ENCODE assay signal across 1 cellular context in genomic region chr7:77699056-77699455, GRCh38.
TF ChIP-seq lines count a peak whose summit lies in the region.

No MANE protein-coding gene starts in this region.

TF ChIP-seq in GM12878, 131 proteins besides CTCF, POLR2A, EP300 and RAD21 (continued from another document and continues in another):
- peak; percentile 23; the same call in 1 of the 2 replicates for TF ChIP-seq PKNOX1 (IDR thresholded peaks at IDR 0.05)
- TF ChIP-seq YBX1 (IDR thresholded peaks at IDR 0.05), result no peak
- TF ChIP-seq CEBPB (IDR thresholded peaks at IDR 0.05; ENCODE audit: borderline replicate concordance in 1 of 2, low read depth in 2 of 2, low read length in 2 of 2), result no peak
- no peak for TF ChIP-seq ZBED1 (IDR thresholded peaks at IDR 0.05; ENCODE audit: borderline replicate concordance)
- no peak for TF ChIP-seq NR2C2 (IDR thresholded peaks at IDR 0.05; ENCODE audit: borderline replicate concordance, control insufficient read depth, insufficient read length, low read depth)
- TF ChIP-seq SMAD5 (IDR thresholded peaks at IDR 0.05; ENCODE audit: low read depth), result no peak
- TF ChIP-seq NR2F1 (conservative IDR thresholded peaks at IDR 0.05), result 0 out of 2 replicates have a peak, but pooled peaks have one; percentile 34
- TF ChIP-seq CHD4 (IDR thresholded peaks at IDR 0.05), result no peak
- no peak for TF ChIP-seq WRNIP1 (IDR thresholded peaks at IDR 0.05; ENCODE audit: borderline replicate concordance, low read depth, low read length)
- TF ChIP-seq MXI1 (IDR thresholded peaks at IDR 0.05; ENCODE audit: low read depth, low read length), result no peak
- TF ChIP-seq ZBTB33 (IDR thresholded peaks at IDR 0.05), result no peak
- TF ChIP-seq KLF5 (IDR thresholded peaks at IDR 0.05; ENCODE audit: partially characterized antibody), result no peak
- no peak; the same call in 1 of the 2 replicates for TF ChIP-seq BACH1 (IDR thresholded peaks at IDR 0.05; ENCODE audit: borderline replicate concordance)
- TF ChIP-seq PAX5 (IDR thresholded peaks at IDR 0.05; ENCODE audit: borderline replicate concordance, low read depth, low read length), result peak; percentile 94
- TF ChIP-seq ZNF207 (IDR thresholded peaks at IDR 0.05; ENCODE audit: borderline replicate concordance), result no peak
- TF ChIP-seq POLR2AphosphoS5 (IDR thresholded peaks at IDR 0.05; ENCODE audit: low read length), result no peak; the same call in 1 of the 2 replicates
- no peak for TF ChIP-seq HCFC1 (IDR thresholded peaks at IDR 0.05; ENCODE audit: low read length)
- no peak for TF ChIP-seq CHD2 (IDR thresholded peaks at IDR 0.05; ENCODE audit: borderline replicate concordance, low read depth, low read length)
- TF ChIP-seq USF2 (IDR thresholded peaks at IDR 0.05; ENCODE audit: borderline replicate concordance, low read depth, low read length), result no peak
- 0 out of 2 replicates have a peak, but pooled peaks have one; percentile 15 for TF ChIP-seq EED (IDR thresholded peaks at IDR 0.05; ENCODE audit: low read depth)
- TF ChIP-seq SIN3A (IDR thresholded peaks at IDR 0.05; ENCODE audit: low read depth, low read length), result no peak
- no peak for TF ChIP-seq ZZZ3 (IDR thresholded peaks at IDR 0.05; ENCODE audit: control insufficient read depth, insufficient read length, low read depth)
- no peak for TF ChIP-seq HDGF (IDR thresholded peaks at IDR 0.05)
- no peak for TF ChIP-seq MYC (IDR thresholded peaks at IDR 0.05; ENCODE audit: insufficient read depth, insufficient read length, insufficient replicate concordance, low read length, severe bottlenecking)
- TF ChIP-seq YY1 (IDR thresholded peaks at IDR 0.05; ENCODE audit: low read depth, low read length), result no peak
- no peak for TF ChIP-seq CBX5 (IDR thresholded peaks at IDR 0.05; ENCODE audit: low read depth)
- no peak for TF ChIP-seq EGR1 (IDR thresholded peaks at IDR 0.05; ENCODE audit: borderline replicate concordance in 1 of 2, low read depth in 2 of 2, low read length in 2 of 2)
- no peak for TF ChIP-seq BCLAF1 (IDR thresholded peaks at IDR 0.05)
- TF ChIP-seq SMAD1 (IDR thresholded peaks at IDR 0.05; ENCODE audit: low read depth, partially characterized antibody), result no peak
- no peak for TF ChIP-seq TAF1 (IDR thresholded peaks at IDR 0.05; ENCODE audit: borderline replicate concordance, low read depth, low read length)
- TF ChIP-seq SPI1 (IDR thresholded peaks at IDR 0.05; ENCODE audit: borderline replicate concordance, insufficient read depth, low read depth, low read length), result no peak
- no peak for TF ChIP-seq ASH2L (IDR thresholded peaks at IDR 0.05; ENCODE audit: borderline replicate concordance, low read depth)
- no peak for TF ChIP-seq SIX5 (IDR thresholded peaks at IDR 0.05; ENCODE audit: low read depth, low read length, severe bottlenecking)
- peak; percentile 92 for TF ChIP-seq ZNF217 (IDR thresholded peaks at IDR 0.05)
- no peak for TF ChIP-seq SKIL (IDR thresholded peaks at IDR 0.05; ENCODE audit: low read depth, poor library complexity, severe bottlenecking)
- TF ChIP-seq JUNB (IDR thresholded peaks at IDR 0.05), result peak; percentile 88
- no peak for TF ChIP-seq PBX3 (IDR thresholded peaks at IDR 0.05; ENCODE audit: insufficient replicate concordance, low read depth, low read length)
- no peak for TF ChIP-seq NFXL1 (IDR thresholded peaks at IDR 0.05; ENCODE audit: borderline replicate concordance)
- peak; percentile 86; the same call in 1 of the 2 replicates for TF ChIP-seq TCF3 (IDR thresholded peaks at IDR 0.05; ENCODE audit: borderline replicate concordance, insufficient read depth, low read depth, low read length)
- peak; percentile 89; the same call in 1 of the 2 replicates for TF ChIP-seq IRF4 (IDR thresholded peaks at IDR 0.05; ENCODE audit: low read depth, low read length)
- no peak for TF ChIP-seq BMI1 (IDR thresholded peaks at IDR 0.05; ENCODE audit: borderline replicate concordance)
- TF ChIP-seq NR2C1 (IDR thresholded peaks at IDR 0.05), result no peak
- no peak for TF ChIP-seq FOS (IDR thresholded peaks at IDR 0.05; ENCODE audit: borderline replicate concordance, extremely low read depth, insufficient read length)
- TF ChIP-seq BCL11A (IDR thresholded peaks at IDR 0.05; ENCODE audit: low read depth, low read length), result peak; percentile 88
- 0 out of 2 replicates have a peak, but pooled peaks have one; percentile 12 for TF ChIP-seq TCF7 (IDR thresholded peaks at IDR 0.05; ENCODE audit: borderline replicate concordance)
- 0 out of 2 replicates have a peak, but pooled peaks have one; percentile 25 for TF ChIP-seq RAD51 (IDR thresholded peaks at IDR 0.05)
- TF ChIP-seq ELK1 (IDR thresholded peaks at IDR 0.05; ENCODE audit: low read depth, low read length), result no peak
- TF ChIP-seq JUND (IDR thresholded peaks at IDR 0.05; ENCODE audit: low read depth, low read length), result peak; percentile 64; the same call in 1 of the 2 replicates
- TF ChIP-seq CEBPZ (IDR thresholded peaks at IDR 0.05; ENCODE audit: low read depth, low read length), result no peak
- TF ChIP-seq ZNF622 (IDR thresholded peaks at IDR 0.05), result no peak
- no peak for TF ChIP-seq FOXK2 (IDR thresholded peaks at IDR 0.05)
- TF ChIP-seq LARP7 (IDR thresholded peaks at IDR 0.05), result no peak
- TF ChIP-seq CREB1 (IDR thresholded peaks at IDR 0.05; ENCODE audit: low read depth), result no peak
- TF ChIP-seq MYB (IDR thresholded peaks at IDR 0.05; ENCODE audit: borderline replicate concordance, low read depth, low read length), result no peak
- no peak for TF ChIP-seq IRF5 (IDR thresholded peaks at IDR 0.05; ENCODE audit: borderline replicate concordance)
- TF ChIP-seq IKZF2 (IDR thresholded peaks at IDR 0.05), result peak in 1 of 2 experiments; percentile 58; a peak in 2 of 4 replicates
